Comparison of ENCODE assay signal across 1 cellular context in the genomic region with DNA sequence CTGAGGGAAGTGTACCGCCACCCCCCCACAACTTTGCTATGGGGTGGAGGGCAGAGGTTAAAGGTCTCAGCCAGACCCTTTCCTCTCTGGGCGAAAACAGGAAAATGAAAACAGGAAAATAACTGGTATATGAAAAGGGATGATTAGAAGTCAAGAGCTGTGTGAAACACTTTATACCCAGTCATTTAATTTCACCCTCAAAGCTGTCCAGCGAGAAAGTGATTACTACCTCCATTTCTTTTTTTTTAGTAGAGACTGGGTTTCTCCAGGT.
A peak's percentile ranks its signal among the peaks of the same experiment; 100 is the strongest.
TF ChIP-seq lines count a peak whose summit lies in the region.

No MANE protein-coding gene starts in this region.

TF ChIP-seq in K562, 482 proteins besides CTCF, POLR2A, EP300 and RAD21:
- TF ChIP-seq ZNF444 (CRISPR knock-in tag; IDR thresholded peaks at IDR 0.05) (no peak), NR2C1 (IDR thresholded peaks at IDR 0.05) (peak; percentile 70), NR2C1 (tag; IDR thresholded peaks at IDR 0.05) (peak; percentile 43; the same call in 1 of the 2 replicates)
